Comparison of ENCODE assay signal across 8 cellular contexts in the genomic region with DNA sequence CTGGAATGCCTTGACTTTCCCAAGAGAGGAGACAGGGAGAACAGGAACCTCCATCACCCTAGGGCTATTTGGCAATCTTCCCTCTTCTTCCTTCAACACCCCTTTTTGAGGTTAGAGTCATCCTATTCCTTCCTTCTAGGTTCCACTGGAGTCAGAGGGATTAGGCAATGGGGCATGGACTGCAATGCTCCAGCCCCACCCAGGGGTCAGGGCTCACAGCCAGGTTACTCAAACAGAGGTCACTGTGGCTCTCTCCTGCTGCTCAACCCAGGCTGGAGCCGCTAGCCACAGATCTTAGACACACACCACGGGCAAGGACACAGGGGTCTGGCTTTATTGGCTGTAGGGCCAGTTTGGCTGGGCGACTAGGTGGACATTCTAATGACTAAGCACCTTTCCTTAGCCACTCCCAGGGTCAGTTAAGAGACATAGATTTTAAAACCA.
A peak's percentile ranks its signal among the peaks of the same experiment; 100 is the strongest.
DNase-seq lines count a peak whose midpoint lies in the region; ATAC-seq, FAIRE-seq and TF ChIP-seq lines count a peak whose summit lies in the region.
"Had no signal": no experiment of that assay in that cellular context is flagged by ENCODE, and none has a peak within 500 bp of the region (broad histone marks: within the 10 kb centered on the region; RNA-seq: fewer than 3 reads in every experiment).

No MANE protein-coding gene starts in this region.

- TF ChIP-seq CTCF in kidney (IDR thresholded peaks at IDR 0.05; ENCODE audit: borderline replicate concordance, extremely low read depth, insufficient read depth): no peak
- no peak for TF ChIP-seq CTCF in tibial nerve (IDR thresholded peaks at IDR 0.05)

- intact Hi-C loops in kidney (cut with DNase I): no loop called here

- WGBS in tibial nerve, 2 donors: 60 to 74% methylated on average over 3 of the region's 3 CpGs

- H3K4me3 ChIP-seq in kidney (ENCODE audit: low read length in 2 of 2) (no peak overlapping the region), tibial nerve (no peak overlapping the region)
- H3K4me3 ChIP-seq: testis had no signal

- FAIRE-seq in HTR-8/SVneo (lab: Jason Lieb, UNC) (no peak), kidney (lab: Jason Lieb, UNC) (no peak)

- H3K9me3 ChIP-seq in kidney (ENCODE audit: control insufficient read depth in 1 of 2, low read length in 2 of 2) (no peaks in the 10 kb centered on the region), tibial nerve (no peaks in the 10 kb centered on the region)
- H3K9me3 ChIP-seq: testis had no signal

- H3K9ac ChIP-seq in kidney (ENCODE audit: low read length in 2 of 2): no peak overlapping the region

- no peaks in the 10 kb centered on the region for H3K27me3 ChIP-seq in tibial nerve
- H3K27me3 ChIP-seq: testis had no signal

- H3K4me1 ChIP-seq in kidney (ENCODE audit: control insufficient read depth in 1 of 2, insufficient read depth in 1 of 2, low read depth in 1 of 2, low read length in 2 of 2) (peaks cover 3 to 4% of the 10 kb centered on the region in 2 donors), tibial nerve (peaks cover 0 to 15% (median 0%) of the 10 kb centered on the region in 4 donors)
- H3K4me1 ChIP-seq: testis had no signal

- H3K27ac ChIP-seq in kidney (ENCODE audit: low read depth in 2 of 2, low read length in 2 of 2): no peak overlapping the region
- H3K27ac ChIP-seq in tibial nerve: no peak overlapping the region
- H3K27ac ChIP-seq: testis had no signal

- DNase-seq in HTR-8/SVneo (ENCODE audit: insufficient read length, low spot score) (peak; percentile 24), amniotic epithelial cell (ENCODE audit: low read depth) (peak; percentile 52), kidney (peak; percentile 77), tibial nerve (ENCODE audit: low spot score in 2 of 2) (peak; percentile 50 to 84), hepatic stellate cell (ENCODE audit: low spot score) (no peak)
- DNase-seq: testis had no signal

- H3K36me3 ChIP-seq in kidney (ENCODE audit: control insufficient read depth in 1 of 2, insufficient read depth in 2 of 2, low read length in 2 of 2): no peaks in the 10 kb centered on the region
- H3K36me3 ChIP-seq in tibial nerve: no peaks in the 10 kb centered on the region

- ATAC-seq in GM18505 (IDR thresholded peaks at IDR 0.05; ENCODE audit: unreplicated experiment): no peak
- ATAC-seq in HG02642 (IDR thresholded peaks at IDR 0.05; ENCODE audit: poor library complexity, unreplicated experiment): no peak

- TF ChIP-seq EP300 in tibial nerve (IDR thresholded peaks at IDR 0.05): peak in 1 of 2 donors; percentile 85

- TF ChIP-seq POLR2A in tibial nerve (IDR thresholded peaks at IDR 0.05) (no peak), GM18505 (IDR thresholded peaks at IDR 0.05; ENCODE audit: borderline replicate concordance, extremely low read depth, insufficient read depth, insufficient read length) (no peak)
